In genomic region chr10:119176166-119176565, GRCh38 we compare ENCODE assay signal across 13 cellular contexts. TPM values are rescaled to one million over a fixed set of nuclear protein-coding genes. Genes with fewer than 3 reads are reported as not detected.
DNase-seq lines count a peak whose midpoint lies in the region; ATAC-seq and TF ChIP-seq lines count a peak whose summit lies in the region.
"Had no signal": no experiment of that assay in that cellular context is flagged by ENCODE, and none has a peak within 500 bp of the region (broad histone marks: within the 10 kb centered on the region; RNA-seq: fewer than 3 reads in every experiment).

No MANE protein-coding gene starts in this region.

- H3K36me3 ChIP-seq in thyroid gland, result peaks cover 23% of the 10 kb centered on the region in 2 donors
- peaks cover 11% of the 10 kb centered on the region for H3K36me3 ChIP-seq in CD8-positive, alpha-beta T cell (ENCODE audit: insufficient read depth, low read length)

- no peaks in the 10 kb centered on the region for H3K27me3 ChIP-seq in thyroid gland
- H3K27me3 ChIP-seq in CD8-positive, alpha-beta T cell (ENCODE audit: insufficient read depth, low read length), result no peaks in the 10 kb centered on the region
- H3K27me3 ChIP-seq: body of pancreas, SJSA1, stomach had no signal

- no peak for TF ChIP-seq CTCF in glutamatergic neuron (IDR thresholded peaks at IDR 0.05; ENCODE audit: partially characterized antibody, unreplicated experiment)
- no peak for TF ChIP-seq CTCF in thyroid gland (IDR thresholded peaks at IDR 0.05)
- TF ChIP-seq CTCF in CD8-positive, alpha-beta T cell (IDR thresholded peaks at IDR 0.05), result no peak

- H3K4me1 ChIP-seq in thyroid gland, result peaks cover 21 to 22% of the 10 kb centered on the region in 2 donors
- H3K4me1 ChIP-seq in CD8-positive, alpha-beta T cell (ENCODE audit: insufficient read depth, low read length), result peaks cover 20% of the 10 kb centered on the region

- POLR2A ChIA-PET in activated CD4-positive, alpha-beta memory T cell treated with anti-CD3 and anti-CD28 coated beads, Interleukin-2, amount 10 ng/mL, durations not matched to agents 7 days and 5 days (lab: Charles Lee), result interaction anchor here (1.1 to 2.2 kb wide), 12 partner anchors 9 to 341 kb away, joined by 3 to 18 read pairs (median 6); partner anchors contain the start of genes DENND10 and SFXN4
- POLR2A ChIA-PET in CD8-positive, alpha-beta T cell (lab: Charles Lee), result interaction anchor here (1.7 kb wide), 1 partner anchor 12 kb away, joined by 5 read pairs; no protein-coding TSS in a partner anchor

- no peaks in the 10 kb centered on the region for H3K9me3 ChIP-seq in thyroid gland
- no peaks in the 10 kb centered on the region for H3K9me3 ChIP-seq in CD8-positive, alpha-beta T cell (ENCODE audit: low read length)
- H3K9me3 ChIP-seq: body of pancreas, SJSA1, stomach had no signal

- H3K36me3 Mint-ChIP-seq in stimulated activated naive CD8-positive, alpha-beta T cell treated with anti-CD3 and anti-CD28 coated beads, Interleukin-15, Interleukin-2, amounts not matched to agents 100 ng/mL and 50 ng/mL, for 24 hours (ENCODE audit: low read depth), result peaks cover 51% of the 10 kb centered on the region
- H3K36me3 Mint-ChIP-seq in activated CD4-positive, alpha-beta memory T cell treated with anti-CD3 and anti-CD28 coated beads, Interleukin-2, amount 10 ng/mL, durations not matched to agents 7 days and 5 days (ENCODE audit: low read depth), result peaks cover 48% of the 10 kb centered on the region
- no peaks in the 10 kb centered on the region for H3K36me3 Mint-ChIP-seq in glutamatergic neuron (ENCODE audit: unreplicated experiment)
- peaks cover 46% of the 10 kb centered on the region for H3K36me3 Mint-ChIP-seq in CD8-positive, alpha-beta T cell

- peak overlapping the region; percentile 100 for H3K4me3 Mint-ChIP-seq in stimulated activated naive CD8-positive, alpha-beta T cell treated with anti-CD3 and anti-CD28 coated beads, Interleukin-15, Interleukin-2, amounts not matched to agents 100 ng/mL and 50 ng/mL, for 24 hours
- H3K4me3 Mint-ChIP-seq in activated CD4-positive, alpha-beta memory T cell treated with anti-CD3 and anti-CD28 coated beads, Interleukin-2, amount 10 ng/mL, durations not matched to agents 7 days and 5 days, result peak overlapping the region; percentile 96
- H3K4me3 Mint-ChIP-seq in glutamatergic neuron (ENCODE audit: unreplicated experiment), result peak overlapping the region; percentile 61
- H3K4me3 Mint-ChIP-seq in CD8-positive, alpha-beta T cell, result no peak overlapping the region

- peak overlapping the region; percentile 78 for H3K27ac Mint-ChIP-seq in stimulated activated naive CD8-positive, alpha-beta T cell treated with anti-CD3 and anti-CD28 coated beads, Interleukin-15, Interleukin-2, amounts not matched to agents 100 ng/mL and 50 ng/mL, for 24 hours
- H3K27ac Mint-ChIP-seq in activated CD4-positive, alpha-beta memory T cell treated with anti-CD3 and anti-CD28 coated beads, Interleukin-2, amount 10 ng/mL, durations not matched to agents 7 days and 5 days, result peak overlapping the region; percentile 72
- peak overlapping the region; percentile 90 for H3K27ac Mint-ChIP-seq in glutamatergic neuron (ENCODE audit: unreplicated experiment)
- no peak overlapping the region for H3K27ac Mint-ChIP-seq in CD8-positive, alpha-beta T cell

- CTCF ChIA-PET in activated CD4-positive, alpha-beta memory T cell treated with anti-CD3 and anti-CD28 coated beads, Interleukin-2, amount 10 ng/mL, durations not matched to agents 7 days and 5 days (lab: Charles Lee), result interaction anchor here (0.7 to 1.7 kb wide), 6 partner anchors 8 to 367 kb away, joined by 3 to 5 read pairs (median 4); partner anchors contain the start of gene RGS10
- CTCF ChIA-PET in CD8-positive, alpha-beta T cell (lab: Charles Lee), result interaction anchor here (0.8 to 1.6 kb wide), 5 partner anchors 15 to 34 kb away, joined by 3 to 6 read pairs (median 4); partner anchors contain the start of gene GRK5

- H3K9me3 Mint-ChIP-seq in stimulated activated naive CD8-positive, alpha-beta T cell treated with anti-CD3 and anti-CD28 coated beads, Interleukin-15, Interleukin-2, amounts not matched to agents 100 ng/mL and 50 ng/mL, for 24 hours, result no peaks in the 10 kb centered on the region
- no peaks in the 10 kb centered on the region for H3K9me3 Mint-ChIP-seq in activated CD4-positive, alpha-beta memory T cell treated with anti-CD3 and anti-CD28 coated beads, Interleukin-2, amount 10 ng/mL, durations not matched to agents 7 days and 5 days
- H3K9me3 Mint-ChIP-seq in glutamatergic neuron (ENCODE audit: unreplicated experiment), result peaks cover 10% of the 10 kb centered on the region
- H3K9me3 Mint-ChIP-seq in CD8-positive, alpha-beta T cell, result no peaks in the 10 kb centered on the region

- 96 to 98% methylated on average over 6 of the region's 6 CpGs for WGBS in thyroid gland, 2 donors

- no peak for ATAC-seq in stimulated activated naive CD8-positive, alpha-beta T cell treated with anti-CD3 and anti-CD28 coated beads, Interleukin-15, Interleukin-2, amounts not matched to agents 100 U/mL and 50 U/mL, for 24 hours
- no peak for ATAC-seq in CD8-positive, alpha-beta T cell
- no peak for ATAC-seq in HG03432 (IDR thresholded peaks at IDR 0.05; ENCODE audit: unreplicated experiment)
- ATAC-seq: body of pancreas had no signal

- peaks cover 48% of the 10 kb centered on the region for H3K4me1 Mint-ChIP-seq in stimulated activated naive CD8-positive, alpha-beta T cell treated with anti-CD3 and anti-CD28 coated beads, Interleukin-15, Interleukin-2, amounts not matched to agents 100 ng/mL and 50 ng/mL, for 24 hours (ENCODE audit: low read depth)
- H3K4me1 Mint-ChIP-seq in activated CD4-positive, alpha-beta memory T cell treated with anti-CD3 and anti-CD28 coated beads, Interleukin-2, amount 10 ng/mL, durations not matched to agents 7 days and 5 days, result peaks cover 45% of the 10 kb centered on the region
- H3K4me1 Mint-ChIP-seq in glutamatergic neuron (ENCODE audit: low read depth, unreplicated experiment), result peaks cover 20% of the 10 kb centered on the region
- H3K4me1 Mint-ChIP-seq in CD8-positive, alpha-beta T cell (ENCODE audit: low read depth), result peaks cover 35% of the 10 kb centered on the region

- TF ChIP-seq POLR2A in thyroid gland (IDR thresholded peaks at IDR 0.05), result no peak

- H3K27me3 Mint-ChIP-seq in stimulated activated naive CD8-positive, alpha-beta T cell treated with anti-CD3 and anti-CD28 coated beads, Interleukin-15, Interleukin-2, amounts not matched to agents 100 ng/mL and 50 ng/mL, for 24 hours, result no peaks in the 10 kb centered on the region
- H3K27me3 Mint-ChIP-seq in activated CD4-positive, alpha-beta memory T cell treated with anti-CD3 and anti-CD28 coated beads, Interleukin-2, amount 10 ng/mL, durations not matched to agents 7 days and 5 days, result no peaks in the 10 kb centered on the region
- H3K27me3 Mint-ChIP-seq in glutamatergic neuron (ENCODE audit: unreplicated experiment), result peaks cover 8% of the 10 kb centered on the region
- no peaks in the 10 kb centered on the region for H3K27me3 Mint-ChIP-seq in CD8-positive, alpha-beta T cell (ENCODE audit: low read depth)

- no peak for DNase-seq in stimulated activated naive CD8-positive, alpha-beta T cell treated with anti-CD3 and anti-CD28 coated beads, Interleukin-15, Interleukin-2, amounts not matched to agents 100 U/mL and 50 U/mL, for 24 hours
- DNase-seq in activated CD4-positive, alpha-beta memory T cell treated with anti-CD3 and anti-CD28 coated beads, Interleukin-2, amount 10 ng/mL, durations not matched to agents 7 days and 5 days, result no peak
- DNase-seq in glutamatergic neuron, result no peak
- DNase-seq in activated CD4-positive, CD25-positive, alpha-beta regulatory T cell (lab: John Stamatoyannopoulos, UW), result no peak
- DNase-seq in thyroid gland, result no peak
- DNase-seq in CD8-positive, alpha-beta T cell, result no peak
- DNase-seq: AML-193, body of pancreas, NCI-H446 treated with DMSO at 0.1 percent for 48 hours, stomach had no signal

- intact Hi-C loops in thyroid gland (cut with DNase I), result no loop called here
- intact Hi-C loops in CD8-positive, alpha-beta T cell (cut with DNase I, micrococcal nuclease), result loop anchor here (5.0 to 10.0 kb wide), 3 partner anchors 144 to 551 kb away; partner anchors contain the start of genes INPP5F (in 1 of the 2) and TIAL1 (in 1 of the 2)

- H3K27ac ChIP-seq in thyroid gland, result no peak overlapping the region
- no peak overlapping the region for H3K27ac ChIP-seq in CD8-positive, alpha-beta T cell (ENCODE audit: low read depth, low read length)
- H3K27ac ChIP-seq: body of pancreas, SJSA1 had no signal

- no peak overlapping the region for H3K4me3 ChIP-seq in thyroid gland (replicated peaks in 1 of 3)
- H3K4me3 ChIP-seq in CD8-positive, alpha-beta T cell (ENCODE audit: low read depth, low read length), result no peak overlapping the region
- H3K4me3 ChIP-seq: body of pancreas, SJSA1, stomach had no signal

RNA-seq across cellular contexts. Expression of gene PRDX3, which starts 2.4 kb away (rescaled TPM):
- total RNA-seq in activated CD4-positive, alpha-beta memory T cell treated with anti-CD3 and anti-CD28 coated beads, Interleukin-2, amount 10 ng/mL, durations not matched to agents 7 days and 5 days, result 100 to 1,000 TPM; 115 to 117 TPM
- 103 TPM for total RNA-seq in glutamatergic neuron (ENCODE audit: unreplicated experiment)
- total RNA-seq in thyroid gland, result 100 to 1,000 TPM; 137 to 299 (median 243) TPM
- 10 to 100 TPM in 1 of 2 experiments, 1 to 10 TPM in 1; 7.6 to 11.7 TPM for total RNA-seq in CD8-positive, alpha-beta T cell

RNA-seq across cellular contexts. Expression of gene SFXN4, which starts 10.7 kb away (rescaled TPM):
- total RNA-seq in activated CD4-positive, alpha-beta memory T cell treated with anti-CD3 and anti-CD28 coated beads, Interleukin-2, amount 10 ng/mL, durations not matched to agents 7 days and 5 days, result 10 to 100 TPM; 19.6 to 22.6 TPM
- total RNA-seq in glutamatergic neuron (ENCODE audit: unreplicated experiment), result 12.2 TPM
- 10 to 100 TPM; 17.8 to 88.3 (median 36.3) TPM for total RNA-seq in thyroid gland
- total RNA-seq in CD8-positive, alpha-beta T cell, result 10 to 100 TPM; 10.5 to 10.8 TPM

RNA-seq across cellular contexts. Expression of gene GRK5, which starts 31.2 kb away (rescaled TPM):
- 10 to 100 TPM; 29.8 to 30.6 TPM for total RNA-seq in activated CD4-positive, alpha-beta memory T cell treated with anti-CD3 and anti-CD28 coated beads, Interleukin-2, amount 10 ng/mL, durations not matched to agents 7 days and 5 days
- total RNA-seq in glutamatergic neuron (ENCODE audit: unreplicated experiment) (77.6 TPM), thyroid gland (10 to 100 TPM in 3 of 4 donors, 1 to 10 TPM in 1; 9.2 to 27.3 (median 15.0) TPM)
- total RNA-seq in CD8-positive, alpha-beta T cell, result 10 to 100 TPM; 15.6 to 16.2 TPM
